Comparison of ENCODE assay signal across 11 cellular contexts in genomic region chrX:153885208-153885787, GRCh38. TPM values are rescaled to one million over a fixed set of nuclear protein-coding genes. Genes with fewer than 3 reads are reported as not detected.
DNase-seq lines count a peak whose midpoint lies in the region; ATAC-seq and TF ChIP-seq lines count a peak whose summit lies in the region.
"Had no signal": no experiment of that assay in that cellular context is flagged by ENCODE, and none has a peak within 500 bp of the region (broad histone marks: within the 10 kb centered on the region; RNA-seq: fewer than 3 reads in every experiment).

No MANE protein-coding gene starts in this region.

- no peak for DNase-seq in mammary epithelial cell
- no peak for DNase-seq in breast epithelium (ENCODE audit: low spot score in 2 of 2)
- DNase-seq in WTC11 (ENCODE audit: low spot score): no peak
- no peak for DNase-seq in type B pancreatic cell (ENCODE audit: extremely low spot score, unreplicated experiment)
- DNase-seq in stimulated activated CD4-positive, alpha-beta T cell treated with anti-CD3 and anti-CD28 coated beads, Interleukin-15, amount 100 ng/mL, for 24 hours: no peak
- DNase-seq in DMS53 (lab: John Stamatoyannopoulos, UW): no peak

- H3K4me3 Mint-ChIP-seq in WTC11 (peak overlapping the region; percentile 65), type B pancreatic cell (peak overlapping the region; percentile 54)

- peak overlapping the region; percentile 36 for H2AFZ ChIP-seq in mammary epithelial cell (ENCODE audit: low read depth, low read length)

- CTCF ChIA-PET in mammary epithelial cell (lab: Charles Lee; ENCODE audit: low non-redundant PET) (no interaction called here), WTC11 (lab: Charles Lee) (interaction anchor here (1.0 to 2.9 kb wide), 9 partner anchors 12 to 119 kb away, joined by 3 to 15 read pairs (median 4); partner anchors contain the start of genes ARHGAP4 and RENBP)

- H3K4me1 ChIP-seq in mammary epithelial cell (ENCODE audit: insufficient read depth, low read length): peaks cover 31% of the 10 kb centered on the region
- no peaks in the 10 kb centered on the region for H3K4me1 ChIP-seq in breast epithelium
- H3K4me1 ChIP-seq in iPS-20b (ENCODE audit: insufficient read depth, low read length): peaks cover 3% of the 10 kb centered on the region; the same call in 1 of the 2 replicates

- peaks cover 10% of the 10 kb centered on the region for H3K27me3 Mint-ChIP-seq in WTC11 (ENCODE audit: low read depth)
- H3K27me3 Mint-ChIP-seq in type B pancreatic cell: peaks cover 44% of the 10 kb centered on the region

- intact Hi-C loops in mammary epithelial cell (cut with micrococcal nuclease) (no loop called here), breast epithelium (cut with DNase I; ENCODE audit: low total_unique reads) (no loop called here)

- H3K79me2 ChIP-seq in mammary epithelial cell (ENCODE audit: insufficient read depth, low read length): peaks cover 9% of the 10 kb centered on the region

- H3K36me3 Mint-ChIP-seq in WTC11: no peaks in the 10 kb centered on the region
- no peaks in the 10 kb centered on the region for H3K36me3 Mint-ChIP-seq in type B pancreatic cell

- in situ Hi-C loops in mammary epithelial cell (cut with MboI; ENCODE audit: low sequenced_read_pairs in 2 of 2): no loop called here

- H3K4me1 Mint-ChIP-seq in WTC11 (peaks cover 29% of the 10 kb centered on the region), type B pancreatic cell (ENCODE audit: unreplicated experiment) (no peaks in the 10 kb centered on the region)

- H3K27me3 ChIP-seq in mammary epithelial cell (ENCODE audit: insufficient read depth, low read length) (no peaks in the 10 kb centered on the region), breast epithelium (peaks cover 6 to 80% of the 10 kb centered on the region in 2 donors), iPS-20b (ENCODE audit: insufficient read depth, low read length) (peaks cover 36% of the 10 kb centered on the region)

- H4K20me1 ChIP-seq in mammary epithelial cell (ENCODE audit: insufficient read depth, low read length): no peaks in the 10 kb centered on the region

- 45% methylated on average over 4 of the region's 32 CpGs for WGBS in mammary epithelial cell (ENCODE audit: low coverage, missing lambda C conversion rate)

- peak overlapping the region; percentile 59 for H3K4me2 ChIP-seq in mammary epithelial cell (ENCODE audit: insufficient read depth, low read depth, low read length)

- H3K36me3 ChIP-seq in mammary epithelial cell (ENCODE audit: insufficient read depth, low read length) (no peaks in the 10 kb centered on the region), breast epithelium (no peaks in the 10 kb centered on the region), iPS-20b (ENCODE audit: insufficient read depth, low read depth, low read length) (no peaks in the 10 kb centered on the region)
- H3K36me3 ChIP-seq: gastroesophageal sphincter had no signal

- H3K4me3 ChIP-seq in mammary epithelial cell (replicated peaks in 1 of 3; ENCODE audit: insufficient read depth in 1 of 3, low read depth in 2 of 3, low read length in 3 of 3) (peak overlapping the region; percentile 12 to 59 (median 42)), breast epithelium (peak overlapping the region in 1 of 3 donors; percentile 54), iPS-20b (ENCODE audit: low read length) (peak overlapping the region; percentile 45; the same call in 1 of the 2 replicates)

- POLR2A ChIA-PET in WTC11 (lab: Charles Lee): no interaction called here

- H3K9me3 ChIP-seq in mammary epithelial cell (replicated peaks; ENCODE audit: insufficient read depth, low read length) (no peaks in the 10 kb centered on the region), breast epithelium (no peaks in the 10 kb centered on the region), iPS-20b (ENCODE audit: insufficient read depth, low read depth, low read length) (no peaks in the 10 kb centered on the region)
- H3K9me3 ChIP-seq: gastroesophageal sphincter had no signal

- dilution Hi-C loops in mammary epithelial cell (cut with HindIII; ENCODE audit: low sequenced_read_pairs): loop anchor here (5.0 kb wide), 1 partner anchor 37 kb away; no protein-coding TSS in a partner anchor

- no peak for TF ChIP-seq POLR2A in breast epithelium (IDR thresholded peaks at IDR 0.05)

- ATAC-seq in WTC11: no peak
- no peak for ATAC-seq in HG03097 (IDR thresholded peaks at IDR 0.05; ENCODE audit: low FRiP score, unreplicated experiment)

- no peaks in the 10 kb centered on the region for H3K9me3 Mint-ChIP-seq in WTC11
- H3K9me3 Mint-ChIP-seq in type B pancreatic cell: no peaks in the 10 kb centered on the region

- H3K27ac ChIP-seq in mammary epithelial cell (ENCODE audit: insufficient read depth, low read depth, low read length) (no peak overlapping the region), breast epithelium (no peak overlapping the region), iPS-20b (ENCODE audit: low read length) (no peak overlapping the region)

- BruUV-seq in mammary epithelial cell (replicated peaks; lab: Mats Ljungman, UMichigan): no TSS peak

- H3K27ac Mint-ChIP-seq in WTC11: no peak overlapping the region
- H3K27ac Mint-ChIP-seq in type B pancreatic cell: no peak overlapping the region

- TF ChIP-seq CTCF in mammary epithelial cell (conservative IDR thresholded peaks at IDR 0.05 in 1 of 2, IDR thresholded peaks at IDR 0.05 in 1 of 2; ENCODE audit: extremely low read depth in 1 of 2, insufficient read depth in 1 of 2, low read depth in 1 of 2, low read length in 2 of 2) (no peak), breast epithelium (IDR thresholded peaks at IDR 0.05) (no peak), WTC11 (IDR thresholded peaks at IDR 0.05) (no peak), type B pancreatic cell (conservative IDR thresholded peaks at IDR 0.05) (no peak)

- H3K9ac ChIP-seq in mammary epithelial cell (ENCODE audit: insufficient read depth, low read length) (peak overlapping the region; percentile 26), iPS-20b (ENCODE audit: low read depth, low read length) (no peak overlapping the region)

TF ChIP-seq in WTC11, 78 proteins besides CTCF, POLR2A, EP300 and RAD21:
- TF ChIP-seq, protein P1, sequence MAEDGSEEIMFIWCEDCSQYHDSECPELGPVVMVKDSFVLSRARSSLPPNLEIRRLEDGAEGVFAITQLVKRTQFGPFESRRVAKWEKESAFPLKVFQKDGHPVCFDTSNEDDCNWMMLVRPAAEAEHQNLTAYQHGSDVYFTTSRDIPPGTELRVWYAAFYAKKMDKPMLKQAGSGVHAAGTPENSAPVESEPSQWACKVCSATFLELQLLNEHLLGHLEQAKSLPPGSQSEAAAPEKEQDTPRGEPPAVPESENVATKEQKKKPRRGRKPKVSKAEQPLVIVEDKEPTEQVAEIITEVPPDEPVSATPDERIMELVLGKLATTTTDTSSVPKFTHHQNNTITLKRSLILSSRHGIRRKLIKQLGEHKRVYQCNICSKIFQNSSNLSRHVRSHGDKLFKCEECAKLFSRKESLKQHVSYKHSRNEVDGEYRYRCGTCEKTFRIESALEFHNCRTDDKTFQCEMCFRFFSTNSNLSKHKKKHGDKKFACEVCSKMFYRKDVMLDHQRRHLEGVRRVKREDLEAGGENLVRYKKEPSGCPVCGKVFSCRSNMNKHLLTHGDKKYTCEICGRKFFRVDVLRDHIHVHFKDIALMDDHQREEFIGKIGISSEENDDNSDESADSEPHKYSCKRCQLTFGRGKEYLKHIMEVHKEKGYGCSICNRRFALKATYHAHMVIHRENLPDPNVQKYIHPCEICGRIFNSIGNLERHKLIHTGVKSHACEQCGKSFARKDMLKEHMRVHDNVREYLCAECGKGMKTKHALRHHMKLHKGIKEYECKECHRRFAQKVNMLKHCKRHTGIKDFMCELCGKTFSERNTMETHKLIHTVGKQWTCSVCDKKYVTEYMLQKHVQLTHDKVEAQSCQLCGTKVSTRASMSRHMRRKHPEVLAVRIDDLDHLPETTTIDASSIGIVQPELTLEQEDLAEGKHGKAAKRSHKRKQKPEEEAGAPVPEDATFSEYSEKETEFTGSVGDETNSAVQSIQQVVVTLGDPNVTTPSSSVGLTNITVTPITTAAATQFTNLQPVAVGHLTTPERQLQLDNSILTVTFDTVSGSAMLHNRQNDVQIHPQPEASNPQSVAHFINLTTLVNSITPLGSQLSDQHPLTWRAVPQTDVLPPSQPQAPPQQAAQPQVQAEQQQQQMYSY (CRISPR knock-in tag; IDR thresholded peaks at IDR 0.05): peak; percentile 85
- no peak for TF ChIP-seq ELF4 (CRISPR knock-in tag; IDR thresholded peaks at IDR 0.05; ENCODE audit: low read depth)

RNA-seq across cellular contexts. Expression of gene L1CAM, which starts 0.7 kb away (rescaled TPM):
- total RNA-seq in mammary epithelial cell: 10 to 100 TPM; 46.2 to 96.4 TPM
- polyA plus RNA-seq in mammary epithelial cell: 36.5 TPM
- polyA minus RNA-seq in mammary epithelial cell: 122 TPM
- 1 to 10 TPM in 1 of 3 donors, under 1 TPM in 2; 0.29 to 1.8 (median 0.66) TPM for total RNA-seq in breast epithelium
- 40.2 to 55.2 TPM (median 49.4 TPM) in 3 replicates for total RNA-seq in WTC11 (2021)
- total RNA-seq in type B pancreatic cell (ENCODE audit: low replicate concordance): 2.9 and 12.6 TPM in 2 replicates
- total RNA-seq: HT-29 had no signal

RNA-seq across cellular contexts. Expression of gene AVPR2, which starts 19.2 kb away (rescaled TPM):
- not detected for total RNA-seq in mammary epithelial cell
- not detected for polyA plus RNA-seq in mammary epithelial cell
- not detected for polyA minus RNA-seq in mammary epithelial cell
- 1 to 10 TPM in 2 of 3 donors, under 1 TPM in 1; 0.44 to 5.9 (median 5.3) TPM for total RNA-seq in breast epithelium
- 0.11 TPM in 1 of 3 replicates, not detected in the others for total RNA-seq in WTC11 (2021)
- total RNA-seq in type B pancreatic cell (ENCODE audit: low replicate concordance): not detected in 2 replicates
- total RNA-seq: HT-29, NCI-H460 had no signal

RNA-seq across cellular contexts. Expression of gene ARHGAP4, which starts 40.8 kb away (rescaled TPM):
- total RNA-seq in mammary epithelial cell (1 to 10 TPM; 1.3 to 2.3 TPM), breast epithelium (10 to 100 TPM; 18.4 to 21.5 (median 19.8) TPM), WTC11 (2021) (52.1 to 66.9 TPM (median 65.3 TPM) in 3 replicates), type B pancreatic cell (ENCODE audit: low replicate concordance) (7.7 and 8.8 TPM in 2 replicates)
- polyA plus RNA-seq in mammary epithelial cell: 0.66 TPM
- 3.4 TPM for polyA minus RNA-seq in mammary epithelial cell

RNA-seq across cellular contexts. Expression of gene NAA10, which starts 49.5 kb away (rescaled TPM):
- total RNA-seq in mammary epithelial cell (100 to 1,000 TPM in 1 of 2 donors, 10 to 100 TPM in 1; 90.4 to 115 TPM), breast epithelium (10 to 100 TPM; 57.7 to 81.0 (median 79.2) TPM), WTC11 (2021) (97.1 to 107 TPM (median 101 TPM) in 3 replicates), type B pancreatic cell (ENCODE audit: low replicate concordance) (73.8 and 82.7 TPM in 2 replicates)
- 193 TPM for polyA plus RNA-seq in mammary epithelial cell
- 94.6 TPM for polyA minus RNA-seq in mammary epithelial cell

RNA-seq across cellular contexts. Expression of gene PDZD4, which starts 55.0 kb away (rescaled TPM):
- total RNA-seq in mammary epithelial cell: under 1 TPM; 0.33 to 0.54 TPM
- polyA plus RNA-seq in mammary epithelial cell: 0.23 TPM
- not detected for polyA minus RNA-seq in mammary epithelial cell
- total RNA-seq in breast epithelium: 1 to 10 TPM in 2 of 3 donors, under 1 TPM in 1; 0.80 to 5.6 (median 2.9) TPM
- 120 to 175 TPM (median 161 TPM) in 3 replicates for total RNA-seq in WTC11 (2021)
- total RNA-seq in type B pancreatic cell (ENCODE audit: low replicate concordance): 2.7 and 23.9 TPM in 2 replicates
